Comparison of ENCODE assay signal across 7 cellular contexts in genomic region chr9:136209786-136210185, GRCh38. TPM values are rescaled to one million over a fixed set of nuclear protein-coding genes. Genes with fewer than 3 reads are reported as not detected.
"Had no signal": no experiment of that assay in that cellular context is flagged by ENCODE, and none has a peak within 500 bp of the region (broad histone marks: within the 10 kb centered on the region; RNA-seq: fewer than 3 reads in every experiment).

No MANE protein-coding gene starts in this region.

- H2AFZ ChIP-seq: GM23338 had no signal

- DNase-seq: H9, HCEC 1CT, IMR-90, KBM-7 had no signal

- H3K4me3 ChIP-seq: GM23338 had no signal

- H3K4me2 ChIP-seq: GM23338 had no signal

- ATAC-seq: GM23338 had no signal

RNA-seq across cellular contexts. Expression of gene LHX3, which starts 4.9 kb away (rescaled TPM):
- total RNA-seq: GM23338, H1, H9, HT-29, IMR-90 had no signal
- polyA plus RNA-seq: IMR-90 had no signal
